In the genomic region with DNA sequence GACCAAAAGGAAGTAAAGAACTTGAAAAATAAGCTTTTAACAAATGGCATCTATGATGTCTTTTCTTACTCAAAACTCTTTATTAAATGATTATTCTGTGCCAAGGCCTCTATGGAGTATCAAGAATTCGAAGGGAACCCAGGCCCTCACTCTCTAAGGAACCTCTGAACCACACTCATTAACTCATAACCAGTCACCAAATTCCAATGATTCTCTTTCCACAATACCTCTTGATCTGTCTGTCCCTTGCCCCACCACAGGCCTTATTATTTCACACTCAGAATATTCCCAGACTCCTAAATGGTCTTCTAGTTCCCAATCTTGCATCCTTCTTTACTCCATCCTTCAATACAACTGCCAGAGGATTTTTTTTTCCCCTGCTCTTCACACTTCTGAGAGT, we compare ENCODE assay signal across 15 cellular contexts. TPM values are rescaled to one million over a fixed set of nuclear protein-coding genes. Genes with fewer than 3 reads are reported as not detected.
"Had no signal": no experiment of that assay in that cellular context is flagged by ENCODE, and none has a peak within 500 bp of the region (broad histone marks: within the 10 kb centered on the region; RNA-seq: fewer than 3 reads in every experiment).

No MANE protein-coding gene starts in this region.

- H3K4me2 ChIP-seq: neural progenitor cell had no signal

- H3K4me3 Mint-ChIP-seq: activated T-cell treated with anti-CD3 and anti-CD28 coated beads, Interleukin-2, amount 50 U/mL, for 4 hours; neural progenitor cell had no signal

- H3K27ac Mint-ChIP-seq: neural progenitor cell had no signal

- ATAC-seq: activated T-cell treated with anti-CD3 and anti-CD28 coated beads, Interleukin-2, amount 50 U/mL, for 4 hours; pancreas; sciatic nerve had no signal

- H3K9me3 ChIP-seq: pancreas, spleen, thyroid gland had no signal

- H3K4me1 ChIP-seq: neural progenitor cell, pancreas, spleen, thyroid gland had no signal

- DNase-seq: activated CD4-positive, alpha-beta T cell treated with anti-CD3 and anti-CD28 coated beads, Interleukin-2, amount 50 U/mL, for 4 hours; activated T-cell treated with anti-CD3 and anti-CD28 coated beads, Interleukin-2, amount 50 U/mL, for 4 hours; amygdala; dermis blood vessel endothelial cell; foreskin melanocyte; head of caudate nucleus; mesendoderm; pancreas; spleen; T-helper 9 cell; thyroid gland had no signal

- H3K4me1 Mint-ChIP-seq: neural progenitor cell had no signal

- H3K27ac ChIP-seq: epithelial cell of prostate, neural progenitor cell, pancreas, spleen, thyroid gland had no signal

- H3K4me3 ChIP-seq: neural progenitor cell, pancreas, spleen, thyroid gland had no signal

- H2AFZ ChIP-seq: neural progenitor cell had no signal

- FAIRE-seq: bronchial epithelial cell, pancreas had no signal

- H3K27me3 ChIP-seq: neural progenitor cell, pancreas, spleen, thyroid gland had no signal

- H3K9me3 Mint-ChIP-seq: activated T-cell treated with anti-CD3 and anti-CD28 coated beads, Interleukin-2, amount 50 U/mL, for 4 hours; neural progenitor cell had no signal

- H3K9ac ChIP-seq: neural progenitor cell had no signal

RNA-seq across cellular contexts. Expression of a gene that starts 37.0 kb away (rescaled TPM):
- total RNA-seq: dermis blood vessel endothelial cell, thyroid gland had no signal
